Comparison of ENCODE assay signal across 9 cellular contexts in the genomic region with DNA sequence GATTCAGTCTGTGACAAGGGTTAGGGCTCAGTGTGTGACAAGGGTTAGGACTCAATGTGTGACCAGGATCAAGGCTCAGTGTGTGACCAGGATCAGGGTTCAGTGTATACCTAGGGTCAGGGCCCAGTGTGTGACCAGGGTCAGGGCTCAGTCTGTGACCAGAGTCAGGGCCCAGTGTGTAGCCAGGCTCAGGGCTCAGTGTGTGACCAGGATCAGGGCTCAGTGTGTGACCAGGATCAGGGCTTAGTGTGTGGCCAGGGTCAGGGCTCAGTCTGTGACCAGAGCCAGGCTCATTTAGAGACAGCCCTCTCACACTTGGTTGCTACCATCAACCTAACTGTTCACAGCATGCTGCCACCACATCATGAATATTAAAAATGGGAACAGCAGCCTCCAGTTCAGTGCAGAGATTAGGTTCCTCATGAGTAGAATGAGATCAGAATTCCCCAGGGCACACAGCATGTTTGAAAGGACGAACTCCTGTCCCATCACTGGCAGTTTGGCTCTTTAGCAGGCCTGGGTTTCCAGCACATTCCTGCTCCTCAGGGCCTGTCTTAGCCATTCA. TPM values are rescaled to one million over a fixed set of nuclear protein-coding genes. Genes with fewer than 3 reads are reported as not detected.
DNase-seq lines count a peak whose midpoint lies in the region; ATAC-seq and TF ChIP-seq lines count a peak whose summit lies in the region.
"Had no signal": no experiment of that assay in that cellular context is flagged by ENCODE, and none has a peak within 500 bp of the region (broad histone marks: within the 10 kb centered on the region; RNA-seq: fewer than 3 reads in every experiment).

No MANE protein-coding gene starts in this region.

- no peaks in the 10 kb centered on the region for H3K79me2 ChIP-seq in Karpas-422 (ENCODE audit: low read length)

- peak overlapping the region; percentile 75 for H3K27ac Mint-ChIP-seq in activated T-helper 17 cell treated with anti-CD3 and anti-CD28 coated beads, Interleukin-2, amount 50 U/mL, for 72 hours
- H3K27ac Mint-ChIP-seq: activated T-helper 1 cell treated with anti-CD3 and anti-CD28 coated beads, Interleukin-12 subunit alpha, Interleukin-12 subunit beta, Interleukin-2, Interleukin-4 antibody, amounts not matched to agents 30 ng/mL and 10 ng/mL and 1 ng/mL, durations not matched to agents 14 hours and 24 hours and 36 hours had no signal

- H3K36me3 Mint-ChIP-seq in activated T-helper 17 cell treated with anti-CD3 and anti-CD28 coated beads, Interleukin-2, amount 50 U/mL, for 72 hours (ENCODE audit: low read depth), result no peaks in the 10 kb centered on the region

- H4K20me1 ChIP-seq in Karpas-422 (ENCODE audit: insufficient read depth, low read depth, low read length), result no peaks in the 10 kb centered on the region

- TF ChIP-seq RAD21 in liver (IDR thresholded peaks at IDR 0.05), result no peak

- H3K4me3 ChIP-seq in Karpas-422 (ENCODE audit: low read length), result no peak overlapping the region
- no peak overlapping the region for H3K4me3 ChIP-seq in liver (ENCODE audit: low read depth in 1 of 3, low read length in 3 of 3)
- no peak overlapping the region for H3K4me3 ChIP-seq in stomach smooth muscle (ENCODE audit: low read length in 2 of 2)

- DNase-seq in Karpas-422, result peak; percentile 43
- DNase-seq in HuH-7 (ENCODE audit: low spot score), result no peak
- DNase-seq in stimulated activated CD4-positive, alpha-beta T cell treated with anti-CD3 and anti-CD28 coated beads, Interleukin-15, amount 100 ng/mL, for 24 hours, result no peak
- DNase-seq in DMS153 (lab: John Stamatoyannopoulos, UW), result no peak

- H3K4me3 Mint-ChIP-seq in activated T-helper 17 cell treated with anti-CD3 and anti-CD28 coated beads, Interleukin-2, amount 50 U/mL, for 72 hours, result no peak overlapping the region
- H3K4me3 Mint-ChIP-seq: activated T-helper 1 cell treated with anti-CD3 and anti-CD28 coated beads, Interleukin-12 subunit alpha, Interleukin-12 subunit beta, Interleukin-2, Interleukin-4 antibody, amounts not matched to agents 30 ng/mL and 10 ng/mL and 1 ng/mL, durations not matched to agents 14 hours and 24 hours and 36 hours had no signal

- H3K9me3 ChIP-seq in Karpas-422 (ENCODE audit: low read length) (no peaks in the 10 kb centered on the region), liver (ENCODE audit: control insufficient read depth in 4 of 4, low read length in 3 of 4) (no peaks in the 10 kb centered on the region), stomach smooth muscle (ENCODE audit: control insufficient read depth in 2 of 2, low read length in 2 of 2) (no peaks in the 10 kb centered on the region)

- H3K27me3 ChIP-seq in Karpas-422 (ENCODE audit: low read length) (no peaks in the 10 kb centered on the region), liver (ENCODE audit: control insufficient read depth in 4 of 4, insufficient read depth in 4 of 4, low read length in 3 of 4) (no peaks in the 10 kb centered on the region), stomach smooth muscle (ENCODE audit: control insufficient read depth in 1 of 2, insufficient read depth in 2 of 2, low read length in 2 of 2) (no peaks in the 10 kb centered on the region)

- no peaks in the 10 kb centered on the region; the same call in 1 of the 2 replicates for H3K4me1 ChIP-seq in Karpas-422 (ENCODE audit: low read length)
- H3K4me1 ChIP-seq in liver (ENCODE audit: control insufficient read depth in 4 of 4, insufficient read depth in 4 of 4, low read length in 3 of 4), result no peaks in the 10 kb centered on the region
- peaks cover 39% of the 10 kb centered on the region for H3K4me1 ChIP-seq in stomach smooth muscle (ENCODE audit: control insufficient read depth, insufficient read depth, low read length)

- H3K36me3 ChIP-seq in Karpas-422 (ENCODE audit: insufficient read depth, low read length) (no peaks in the 10 kb centered on the region), liver (ENCODE audit: control insufficient read depth in 4 of 4, insufficient read depth in 3 of 4, low read depth in 1 of 4, low read length in 3 of 4) (no peaks in the 10 kb centered on the region), stomach smooth muscle (ENCODE audit: control insufficient read depth in 2 of 2, insufficient read depth in 2 of 2, low read length in 2 of 2) (peaks cover 27 to 29% of the 10 kb centered on the region in 2 donors)

- H3K9me2 ChIP-seq in Karpas-422 (replicated peaks; ENCODE audit: insufficient read depth, low read length), result no peaks in the 10 kb centered on the region

- H3K4me2 ChIP-seq in Karpas-422 (ENCODE audit: low read depth, low read length, poor library complexity, severe bottlenecking), result no peak overlapping the region

- no peaks in the 10 kb centered on the region for H3K27me3 Mint-ChIP-seq in activated T-helper 17 cell treated with anti-CD3 and anti-CD28 coated beads, Interleukin-2, amount 50 U/mL, for 72 hours

- 63% methylated on average over 1 of the region's 1 CpG for WGBS in liver

- TF ChIP-seq CTCF in liver (IDR thresholded peaks at IDR 0.05; ENCODE audit: low read depth, low read length, missing input control), result no peak

- H3K27ac ChIP-seq in Karpas-422 (ENCODE audit: low read length) (no peak overlapping the region), liver (ENCODE audit: low read depth in 1 of 2, low read length in 2 of 2) (peak overlapping the region; percentile 14 to 46), stomach smooth muscle (ENCODE audit: low read length) (peak overlapping the region; percentile 98)

- no peak overlapping the region for H2AFZ ChIP-seq in Karpas-422 (ENCODE audit: low read length)

- H3K9ac ChIP-seq in Karpas-422 (ENCODE audit: low read length) (no peak overlapping the region), liver (ENCODE audit: low read depth in 1 of 2, low read length in 2 of 2) (no peak overlapping the region), stomach smooth muscle (ENCODE audit: low read length in 2 of 2) (peak overlapping the region; percentile 7 to 64)

- ATAC-seq in activated T-helper 17 cell treated with anti-CD3 and anti-CD28 coated beads, Interleukin-2, amount 50 U/mL, for 72 hours (replicated peaks), result no peak
- no peak for ATAC-seq in GM18519 (IDR thresholded peaks at IDR 0.05; ENCODE audit: low FRiP score, unreplicated experiment)

- H3K9me3 Mint-ChIP-seq in activated T-helper 17 cell treated with anti-CD3 and anti-CD28 coated beads, Interleukin-2, amount 50 U/mL, for 72 hours, result no peaks in the 10 kb centered on the region
- H3K9me3 Mint-ChIP-seq: activated T-helper 1 cell treated with anti-CD3 and anti-CD28 coated beads, Interleukin-12 subunit alpha, Interleukin-12 subunit beta, Interleukin-2, Interleukin-4 antibody, amounts not matched to agents 30 ng/mL and 10 ng/mL and 1 ng/mL, durations not matched to agents 14 hours and 24 hours and 36 hours had no signal

- H3K4me1 Mint-ChIP-seq in activated T-helper 17 cell treated with anti-CD3 and anti-CD28 coated beads, Interleukin-2, amount 50 U/mL, for 72 hours, result no peaks in the 10 kb centered on the region

TF ChIP-seq in liver, 16 proteins besides CTCF, POLR2A, EP300 and RAD21 (continues in another document):
- TF ChIP-seq REST (IDR thresholded peaks at IDR 0.05) (no peak), RXRA (IDR thresholded peaks at IDR 0.05) (no peak), JUND (IDR thresholded peaks at IDR 0.05) (no peak)

RNA-seq across cellular contexts. Expression of gene LOXL1, which starts 24.3 kb away (rescaled TPM):
- not detected in 2 replicates for total RNA-seq in Karpas-422 (2014; rRNA removed; shearing (Covaris generic); ENCODE audit: low replicate concordance)
- total RNA-seq in activated T-helper 17 cell treated with anti-CD3 and anti-CD28 coated beads, Interleukin-2, amount 50 U/mL, for 72 hours, result 1 to 10 TPM; 3.4 TPM
- 1 to 10 TPM; 1.4 to 2.0 TPM for total RNA-seq in liver
- under 1 TPM in 1 of 2 donors, not detected in 1; 0.67 TPM for polyA plus RNA-seq in liver

RNA-seq across cellular contexts. Expression of gene STOML1, which starts 41.5 kb away (rescaled TPM):
- 2.3 and 5.4 TPM in 2 replicates for total RNA-seq in Karpas-422 (2014; rRNA removed; shearing (Covaris generic); ENCODE audit: low replicate concordance)
- total RNA-seq in activated T-helper 17 cell treated with anti-CD3 and anti-CD28 coated beads, Interleukin-2, amount 50 U/mL, for 72 hours, result 1 to 10 TPM; 4.8 to 7.3 TPM
- 1 to 10 TPM; 5.6 to 7.1 TPM for total RNA-seq in liver
- 1 to 10 TPM; 5.4 to 9.4 TPM for polyA plus RNA-seq in liver

RNA-seq across cellular contexts. Expression of gene PML, which starts 44.0 kb away (rescaled TPM):
- total RNA-seq in Karpas-422 (2014; rRNA removed; shearing (Covaris generic); ENCODE audit: low replicate concordance), result 15.4 and 21.5 TPM in 2 replicates
- 10 to 100 TPM; 67.4 to 74.1 TPM for total RNA-seq in activated T-helper 17 cell treated with anti-CD3 and anti-CD28 coated beads, Interleukin-2, amount 50 U/mL, for 72 hours
- total RNA-seq in liver, result 10 to 100 TPM; 12.4 to 15.2 TPM
- 1 to 10 TPM; 8.2 to 9.2 TPM for polyA plus RNA-seq in liver

Comparison
In these comparisons a context has a peak if more than half of its experiments do, and no peak if none do; other contexts are left out.
1. H3K9ac ChIP-seq: peak in stomach smooth muscle (2 of 2); none in Karpas-422 (single experiment) and liver (0 of 2).